1 cellular context compared by ENCODE assay signal in the genomic region with DNA sequence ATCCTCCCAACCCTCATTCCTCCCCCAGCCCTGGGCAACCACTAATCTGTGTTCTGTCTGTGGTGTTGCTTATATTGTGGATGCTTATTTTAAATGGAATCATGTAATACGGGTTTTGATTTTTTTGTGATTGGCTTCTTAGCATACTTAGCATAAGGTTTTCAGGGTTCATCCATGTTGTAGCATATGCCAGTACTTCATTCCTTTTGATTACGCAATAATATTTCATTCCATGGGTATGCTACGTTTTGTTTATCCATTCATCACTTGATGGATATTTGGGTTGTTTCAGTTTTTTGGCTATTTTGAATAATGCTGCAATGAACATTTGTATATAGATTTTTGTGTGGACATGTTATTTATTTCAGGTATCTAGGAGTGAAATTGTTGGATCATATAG.
TF ChIP-seq lines count a peak whose summit lies in the region.

No MANE protein-coding gene starts in this region.

TF ChIP-seq in H1, 55 proteins besides CTCF, POLR2A, EP300 and RAD21 (continued from another document):
- TF ChIP-seq TEAD4 (IDR thresholded peaks at IDR 0.05; ENCODE audit: low read depth, low read length), result no peak
- peak; percentile 89; the same call in 1 of the 2 replicates for TF ChIP-seq CEBPB (IDR thresholded peaks at IDR 0.05; ENCODE audit: low read depth, low read length)
- no peak for TF ChIP-seq HDAC6 (IDR thresholded peaks at IDR 0.05; ENCODE audit: low read depth, low read length)
- TF ChIP-seq SUZ12 (IDR thresholded peaks at IDR 0.05; ENCODE audit: low read length), result no peak
